8 cellular contexts compared by ENCODE assay signal in genomic region chr11:65870706-65871681, GRCh38. TPM values are rescaled to one million over a fixed set of nuclear protein-coding genes. Genes with fewer than 3 reads are reported as not detected.
A peak's percentile ranks its signal among the peaks of the same experiment; 100 is the strongest.
DNase-seq lines count a peak whose midpoint lies in the region; ATAC-seq, FAIRE-seq and TF ChIP-seq lines count a peak whose summit lies in the region.
"Had no signal": no experiment of that assay in that cellular context is flagged by ENCODE, and none has a peak within 500 bp of the region (broad histone marks: within the 10 kb centered on the region; RNA-seq: fewer than 3 reads in every experiment).

No MANE protein-coding gene starts in this region.

- no peak for FAIRE-seq in urothelium cell line (lab: Jason Lieb, UNC)
- FAIRE-seq: keratinocyte had no signal

- 70% methylated on average over 9 of the region's 24 CpGs; no CpG with 5 or more reads in 1 of the 2 donors for WGBS in gastroesophageal sphincter (ENCODE audit: low coverage in 1 of 2), 2 donors
- WGBS in transverse colon (ENCODE audit: low coverage in 1 of 2), 2 donors: 68% methylated on average over 24 of the region's 24 CpGs; no CpG with 5 or more reads in 1 of the 2 donors

- peaks cover 0 to 49% of the 10 kb centered on the region in 2 donors for H3K36me3 ChIP-seq in gastroesophageal sphincter
- no peaks in the 10 kb centered on the region for H3K36me3 ChIP-seq in transverse colon

- DNase-seq in activated T-cell treated with anti-CD3 and anti-CD28 coated beads, Interleukin-2, amount 50 U/mL, for 24 hours: no peak
- DNase-seq in activated T-cell treated with anti-CD3 and anti-CD28 coated beads, Interleukin-2, amount 50 U/mL, for 1 hour: no peak
- DNase-seq in transverse colon (no peak), urothelium cell line (ENCODE audit: low spot score) (no peak)
- DNase-seq: activated CD4-positive, alpha-beta T cell treated with anti-CD3 and anti-CD28 coated beads, Interleukin-2, amount 50 U/mL, for 48 hours had no signal

- no peaks in the 10 kb centered on the region for H3K27me3 Mint-ChIP-seq in activated T-cell treated with anti-CD3 and anti-CD28 coated beads, Interleukin-2, amount 50 U/mL, for 24 hours

- H3K27ac Mint-ChIP-seq in activated T-cell treated with anti-CD3 and anti-CD28 coated beads, Interleukin-2, amount 50 U/mL, for 24 hours: peak overlapping the region; percentile 18

- peak overlapping the region in 1 of 2 donors; percentile 87 for H3K4me3 ChIP-seq in gastroesophageal sphincter
- H3K4me3 ChIP-seq in transverse colon: peak overlapping the region in 1 of 4 donors; percentile 63

- H3K36me3 Mint-ChIP-seq in activated T-cell treated with anti-CD3 and anti-CD28 coated beads, Interleukin-2, amount 50 U/mL, for 24 hours (ENCODE audit: low read depth): peaks cover 21% of the 10 kb centered on the region

- in situ Hi-C loops in transverse colon (cut with MboI; ENCODE audit: low pct_ligation_motif_present in 1 of 4, low pct_unique_long_range_greater_than_20kb in 1 of 4, low sequenced_read_pairs in 3 of 4): loop anchor here in 1 of 4 donors (10.0 kb wide), 1 partner anchor 124 kb away; no protein-coding TSS in a partner anchor

- no peaks in the 10 kb centered on the region for H3K9me3 ChIP-seq in gastroesophageal sphincter
- no peaks in the 10 kb centered on the region for H3K9me3 ChIP-seq in transverse colon

- intact Hi-C loops in transverse colon (cut with DNase I; ENCODE audit: low total_unique reads): no loop called here

- peak overlapping the region; percentile 12 for H3K4me3 Mint-ChIP-seq in activated T-cell treated with anti-CD3 and anti-CD28 coated beads, Interleukin-2, amount 50 U/mL, for 24 hours

- H3K27ac ChIP-seq in gastroesophageal sphincter: peak overlapping the region; percentile 93 to 98 (median 94)
- H3K27ac ChIP-seq in transverse colon: peak overlapping the region; percentile 88 to 92 (median 90)

- no peak for ATAC-seq in gastroesophageal sphincter
- ATAC-seq in HG02852 (IDR thresholded peaks at IDR 0.05; ENCODE audit: unreplicated experiment): no peak

- no peak for TF ChIP-seq POLR2A in gastroesophageal sphincter (IDR thresholded peaks at IDR 0.05)
- no peak for TF ChIP-seq POLR2A in transverse colon (IDR thresholded peaks at IDR 0.05)

- H3K4me1 ChIP-seq in gastroesophageal sphincter (peaks cover 0 to 61% (median 17%) of the 10 kb centered on the region in 3 donors), transverse colon (peaks cover 9 to 37% (median 20%) of the 10 kb centered on the region in 4 donors)

- no peaks in the 10 kb centered on the region for H3K9me3 Mint-ChIP-seq in activated T-cell treated with anti-CD3 and anti-CD28 coated beads, Interleukin-2, amount 50 U/mL, for 24 hours

- H3K4me1 Mint-ChIP-seq in activated T-cell treated with anti-CD3 and anti-CD28 coated beads, Interleukin-2, amount 50 U/mL, for 24 hours (ENCODE audit: low read depth): peaks cover 22% of the 10 kb centered on the region

- no peaks in the 10 kb centered on the region for H3K27me3 ChIP-seq in gastroesophageal sphincter
- H3K27me3 ChIP-seq in transverse colon: no peaks in the 10 kb centered on the region

- TF ChIP-seq EP300 in gastroesophageal sphincter (IDR thresholded peaks at IDR 0.05) (no peak), transverse colon (IDR thresholded peaks at IDR 0.05; ENCODE audit: low read depth) (no peak)

- TF ChIP-seq CTCF in gastroesophageal sphincter (IDR thresholded peaks at IDR 0.05): no peak
- TF ChIP-seq CTCF in transverse colon (IDR thresholded peaks at IDR 0.05): no peak

RNA-seq across cellular contexts. Expression of gene EFEMP2, which starts 1.6 kb away (rescaled TPM):
- 10 to 100 TPM; 55.6 to 92.8 (median 81.2) TPM for total RNA-seq in gastroesophageal sphincter
- total RNA-seq in transverse colon: 10 to 100 TPM; 15.2 to 34.4 (median 25.1) TPM

RNA-seq across cellular contexts. Expression of gene CTSW, which starts 8.6 kb away (rescaled TPM):
- total RNA-seq in gastroesophageal sphincter: 1 to 10 TPM in 1 of 4 donors, under 1 TPM in 2, not detected in 1; 0.52 to 3.6 (median 0.94) TPM
- total RNA-seq in transverse colon: 1 to 10 TPM in 2 of 4 donors, not detected in 2; 1.1 to 1.8 TPM

RNA-seq across cellular contexts. Expression of gene MUS81, which starts 10.8 kb away (rescaled TPM):
- total RNA-seq in gastroesophageal sphincter: 10 to 100 TPM; 37.2 to 71.7 (median 60.8) TPM
- 100 to 1,000 TPM in 1 of 4 donors, 10 to 100 TPM in 3; 58.3 to 191 (median 81.2) TPM for total RNA-seq in transverse colon

RNA-seq across cellular contexts. Expression of gene CFL1, which starts 13.0 kb away (rescaled TPM):
- total RNA-seq in gastroesophageal sphincter: 100 to 1,000 TPM; 559 to 895 (median 639) TPM
- 1,000 to 10,000 TPM; 1,308 to 1,852 (median 1,703) TPM for total RNA-seq in transverse colon

RNA-seq across cellular contexts. Expression of gene FIBP, which starts 17.3 kb away (rescaled TPM):
- total RNA-seq in gastroesophageal sphincter (10 to 100 TPM; 35.2 to 62.3 (median 54.6) TPM), transverse colon (10 to 100 TPM; 53.4 to 82.6 (median 75.9) TPM)
